8 cellular contexts compared by ENCODE assay signal in the genomic region with DNA sequence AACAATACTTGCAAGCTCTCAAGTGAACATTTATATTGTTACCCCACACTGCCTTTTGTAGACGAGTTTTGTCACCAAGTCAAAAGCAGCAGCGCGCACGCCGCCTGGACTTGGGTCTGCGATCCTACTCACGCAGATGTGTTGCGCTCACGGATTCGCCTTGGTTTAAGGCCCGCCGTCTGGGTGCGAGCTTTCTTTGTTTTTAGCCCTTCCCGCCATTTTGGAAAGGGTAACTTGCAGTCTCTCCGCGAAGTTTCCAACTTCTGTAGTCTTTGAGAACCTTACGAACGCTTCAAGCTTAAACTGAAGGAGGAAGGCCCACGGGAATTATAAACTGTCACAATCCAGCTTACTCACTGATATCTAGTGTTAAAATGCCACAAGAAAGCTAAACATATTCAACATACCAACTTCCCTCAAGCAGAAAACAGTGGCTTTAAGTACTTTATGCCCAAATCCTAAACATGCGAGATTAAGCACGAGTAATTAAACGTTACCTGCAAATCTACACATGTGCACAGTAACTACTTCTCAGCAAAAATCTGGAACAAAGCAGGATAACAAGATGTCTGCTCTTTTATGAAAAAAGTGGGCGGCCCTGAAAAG.
A peak's percentile ranks its signal among the peaks of the same experiment; 100 is the strongest.
DNase-seq lines count a peak whose midpoint lies in the region; ATAC-seq and TF ChIP-seq lines count a peak whose summit lies in the region.

No MANE protein-coding gene starts in this region.

- H3K56ac ChIP-seq in H9 (ENCODE audit: insufficient read length, low read depth, low read length): peak overlapping the region; percentile 3

- H2AFZ ChIP-seq in ACC112 (ENCODE audit: low read length, unreplicated experiment): no peak overlapping the region
- H2AFZ ChIP-seq in H9 (ENCODE audit: low read length): no peak overlapping the region

- no peak overlapping the region for H3K23ac ChIP-seq in H9 (ENCODE audit: insufficient read length, low read depth, low read length)

- peaks cover 4 to 11% of the 10 kb centered on the region in 2 experiments; a peak in 4 of 5 replicates for H3K9me3 Mint-ChIP-seq in H9
- peaks cover 12% of the 10 kb centered on the region for H3K9me3 Mint-ChIP-seq in activated naive CD8-positive, alpha-beta T cell treated with anti-CD3 and anti-CD28 coated beads for 36 hours

- no CpG with 5 or more reads among the region's 23 CpGs for WGBS in H9 (ENCODE audit: extremely low coverage, insufficient read length, low lambda C conversion rate)
- WGBS in psoas muscle, 3 donors: 1 to 2% (median 1%) methylated on average over 23 of the region's 23 CpGs

- H2BK20ac ChIP-seq in H9 (ENCODE audit: low read depth, low read length, poor library complexity, severe bottlenecking): no peak overlapping the region

- peaks cover 6 to 9% (median 6%) of the 10 kb centered on the region in 3 experiments; a peak in 6 of 7 replicates for H3K36me3 Mint-ChIP-seq in H9 (ENCODE audit: insufficient read depth in 1 of 3, low read depth in 3 of 3)
- peaks cover 12% of the 10 kb centered on the region for H3K36me3 Mint-ChIP-seq in activated naive CD8-positive, alpha-beta T cell treated with anti-CD3 and anti-CD28 coated beads for 36 hours

- H4K8ac ChIP-seq in H9 (replicated peaks; ENCODE audit: insufficient read length, low read depth, low read length): no peak overlapping the region

- ATAC-seq in left cardiac atrium (peak; percentile 21 to 29), psoas muscle (peak in 3 of 4 donors; percentile 11 to 28 (median 27))

- peak overlapping the region; percentile 90 for H3K9ac ChIP-seq in H9 (ENCODE audit: extremely low read depth, insufficient read length, low read length)

- intact Hi-C loops in left cardiac atrium (cut with DNase I) (no loop called here), psoas muscle (cut with DNase I) (loop anchor here (2.0 to 10.0 kb wide), 3 partner anchors 38 to 230 kb away; a partner anchor contains a TSS)

- H3K9me3 ChIP-seq in H9 (ENCODE audit: control insufficient read depth, low read depth, low read length): no peaks in the 10 kb centered on the region
- H3K9me3 ChIP-seq in psoas muscle: no peaks in the 10 kb centered on the region

- no peak overlapping the region for H2AK5ac ChIP-seq in H9 (ENCODE audit: insufficient read length, low read length)

- no peak overlapping the region for H3T11ph ChIP-seq in H9 (ENCODE audit: low read length)

- H3K4me2 ChIP-seq in H9 (ENCODE audit: insufficient read depth, insufficient read length, low read length): peak overlapping the region; percentile 69

- no peaks in the 10 kb centered on the region for H3K79me2 ChIP-seq in ACC112 (ENCODE audit: control insufficient read depth, insufficient read depth, low read length, unreplicated experiment)
- no peaks in the 10 kb centered on the region for H3K79me2 ChIP-seq in H9 (ENCODE audit: insufficient read depth, low read length)

- TF ChIP-seq CTCF in H9 (conservative IDR thresholded peaks at IDR 0.05) (no peak), psoas muscle (IDR thresholded peaks at IDR 0.05) (no peak)

- peaks cover 4% of the 10 kb centered on the region; the same call in 1 of the 2 replicates for H3K36me3 ChIP-seq in ACC112 (ENCODE audit: insufficient read depth, low read length)
- H3K36me3 ChIP-seq in psoas muscle (ENCODE audit: insufficient read depth in 1 of 2, low read depth in 1 of 2): peaks cover 8 to 17% of the 10 kb centered on the region in 2 donors

- peaks cover 5% of the 10 kb centered on the region for H3K27me3 Mint-ChIP-seq in H9 (ENCODE audit: low read depth)
- H3K27me3 Mint-ChIP-seq in activated naive CD8-positive, alpha-beta T cell treated with anti-CD3 and anti-CD28 coated beads for 36 hours: peaks cover 6% of the 10 kb centered on the region

- DNase-seq in H9 (peak; percentile 56), RKO (ENCODE audit: low spot score) (peak; percentile 74), left cardiac atrium (peak; percentile 67), psoas muscle (peak; percentile 50 to 74), H4 (ENCODE audit: low spot score) (no peak), mesenteric fat pad (ENCODE audit: low spot score) (no peak)
- DNase-seq in activated naive CD8-positive, alpha-beta T cell treated with anti-CD3 and anti-CD28 coated beads for 36 hours: peak; percentile 67

- H3K18ac ChIP-seq in H9 (ENCODE audit: insufficient read length, low read depth, low read length): peak overlapping the region; percentile 97

- no peak overlapping the region for H3K4ac ChIP-seq in H9 (ENCODE audit: low read depth, low read length)

- H3K4me3 Mint-ChIP-seq in H9: peak overlapping the region; percentile 86 to 92
- peak overlapping the region; percentile 91 for H3K4me3 Mint-ChIP-seq in activated naive CD8-positive, alpha-beta T cell treated with anti-CD3 and anti-CD28 coated beads for 36 hours

- no peaks in the 10 kb centered on the region for H3K79me1 ChIP-seq in H9 (ENCODE audit: insufficient read depth, low read depth, low read length, poor library complexity, severe bottlenecking)

- peaks cover 3% of the 10 kb centered on the region for H3K23me2 ChIP-seq in H9 (ENCODE audit: insufficient read length, low read depth, low read length, poor library complexity, severe bottlenecking)

- no peaks in the 10 kb centered on the region for H4K20me1 ChIP-seq in H9 (ENCODE audit: control insufficient read depth, insufficient read depth, insufficient read length)

- H2BK120ac ChIP-seq in H9 (ENCODE audit: low read depth, low read length, poor library complexity, severe bottlenecking): no peak overlapping the region

- peak overlapping the region; percentile 87 for H3K14ac ChIP-seq in H9 (ENCODE audit: insufficient read depth, low read length)

- H3K27me3 ChIP-seq in ACC112 (ENCODE audit: insufficient read depth, low read length) (no peaks in the 10 kb centered on the region), H9 (ENCODE audit: insufficient read depth, low read length) (no peaks in the 10 kb centered on the region), psoas muscle (ENCODE audit: insufficient read depth in 3 of 3, low read length in 2 of 3) (no peaks in the 10 kb centered on the region)

- no peak overlapping the region for H2BK12ac ChIP-seq in H9 (ENCODE audit: insufficient read length, low read depth, low read length)

- peak overlapping the region; percentile 65 for H2BK5ac ChIP-seq in H9 (ENCODE audit: insufficient read length, low read length)

- H2BK15ac ChIP-seq in H9 (ENCODE audit: low read depth, low read length): no peak overlapping the region

- H4K5ac ChIP-seq in H9 (ENCODE audit: insufficient read length, low read depth, low read length): peak overlapping the region; percentile 4

- H3K27ac Mint-ChIP-seq in H9: peak overlapping the region; percentile 98 to 100 (median 99)
- H3K27ac Mint-ChIP-seq in activated naive CD8-positive, alpha-beta T cell treated with anti-CD3 and anti-CD28 coated beads for 36 hours: peak overlapping the region; percentile 91

- no peak overlapping the region for H4K91ac ChIP-seq in H9 (ENCODE audit: insufficient read length, low read depth, low read length)

- H3K4me1 Mint-ChIP-seq in H9: peaks cover 5 to 9% of the 10 kb centered on the region in 2 experiments; a peak in 3 of 4 replicates
- peaks cover 40% of the 10 kb centered on the region for H3K4me1 Mint-ChIP-seq in activated naive CD8-positive, alpha-beta T cell treated with anti-CD3 and anti-CD28 coated beads for 36 hours

- H3K27ac ChIP-seq in ACC112 (ENCODE audit: low read depth, low read length) (peak overlapping the region; percentile 89), H9 (ENCODE audit: insufficient read length, low read depth, low read length) (peak overlapping the region; percentile 87), psoas muscle (peak overlapping the region; percentile 94)

- H3K4me1 ChIP-seq in ACC112 (ENCODE audit: control insufficient read depth, insufficient read depth, low read length, unreplicated experiment): peaks cover 7% of the 10 kb centered on the region
- H3K4me1 ChIP-seq in H9 (ENCODE audit: insufficient read depth, low read length): no peaks in the 10 kb centered on the region
- peaks cover 23% of the 10 kb centered on the region for H3K4me1 ChIP-seq in psoas muscle

- H3K4me3 ChIP-seq in ACC112 (ENCODE audit: low read depth, low read length): peak overlapping the region; percentile 91
- peak overlapping the region; percentile 83 for H3K4me3 ChIP-seq in psoas muscle

Comparison
In these comparisons a context has a peak if more than half of its experiments do, and no peak if none do; other contexts are left out.
1. DNase-seq: peak in H9 (single experiment), RKO (single experiment), activated naive CD8-positive, alpha-beta T cell treated with anti-CD3 and anti-CD28 coated beads for 36 hours (single experiment), left cardiac atrium (single experiment) and psoas muscle (2 of 2); none in H4 (single experiment) and mesenteric fat pad (single experiment).
2. intact Hi-C loops: an anchor here in psoas muscle (2.0 to 10.0 kb wide); none called in left cardiac atrium.
3. Peak in every context shown above with its lines, with median percentiles within 50 percentile points of each other: H3K27ac ChIP-seq.